11 cellular contexts compared by ENCODE assay signal in the genomic region with DNA sequence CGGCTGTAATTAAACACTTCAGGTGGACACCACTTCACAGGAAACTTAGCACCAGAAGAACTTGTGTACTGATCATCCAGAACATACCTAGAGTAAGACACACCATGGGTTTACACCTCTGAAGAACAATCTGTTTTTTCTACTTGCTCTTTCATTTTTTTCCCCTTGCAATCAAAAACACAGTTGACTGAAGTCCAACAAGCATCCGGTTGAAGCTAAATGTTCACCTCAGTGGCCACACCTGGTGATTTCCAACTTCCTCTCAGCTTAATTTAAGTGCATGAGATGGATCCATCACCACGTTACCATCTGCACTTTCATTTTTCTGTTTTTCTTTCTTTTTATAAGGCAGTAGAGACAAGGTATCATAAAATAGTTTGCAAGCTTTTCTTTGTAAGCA. TPM values are rescaled to one million over a fixed set of nuclear protein-coding genes. Genes with fewer than 3 reads are reported as not detected.
A peak's percentile ranks its signal among the peaks of the same experiment; 100 is the strongest.
DNase-seq lines count a peak whose midpoint lies in the region; ATAC-seq and TF ChIP-seq lines count a peak whose summit lies in the region.
"Had no signal": no experiment of that assay in that cellular context is flagged by ENCODE, and none has a peak within 500 bp of the region (broad histone marks: within the 10 kb centered on the region; RNA-seq: fewer than 3 reads in every experiment).

No MANE protein-coding gene starts in this region.

- H3K27ac Mint-ChIP-seq in activated naive CD4-positive, alpha-beta T cell treated with anti-CD3 and anti-CD28 coated beads for 36 hours = peak overlapping the region; percentile 93
- peak overlapping the region; percentile 89 to 94 for H3K27ac Mint-ChIP-seq in stimulated activated naive CD8-positive, alpha-beta T cell treated with anti-CD3 and anti-CD28 coated beads, Interleukin-15, amount 100 ng/mL, for 72 hours
- H3K27ac Mint-ChIP-seq in type B pancreatic cell = no peak overlapping the region

- H3K4me1 ChIP-seq in MM.1S (ENCODE audit: low read length) = peaks cover 26% of the 10 kb centered on the region
- H3K4me1 ChIP-seq: foreskin keratinocyte had no signal

- DNase-seq in activated naive CD4-positive, alpha-beta T cell treated with anti-CD3 and anti-CD28 coated beads for 36 hours = peak; percentile 71
- DNase-seq in activated naive CD4-positive, alpha-beta T cell treated with anti-CD3 and anti-CD28 coated beads, Interleukin-2, amount 50 U/mL, for 16 hours = no peak
- DNase-seq in MM.1S = peak; percentile 82
- peak in 1 of 2 donors; percentile 62 for DNase-seq in stimulated activated naive CD8-positive, alpha-beta T cell treated with anti-CD3 and anti-CD28 coated beads, Interleukin-15, amount 100 ng/mL, for 72 hours
- DNase-seq in dorsolateral prefrontal cortex = no peak
- no peak for DNase-seq in stimulated activated CD4-positive, alpha-beta T cell treated with anti-CD3 and anti-CD28 coated beads, Interleukin-1b, Interleukin-23, amount 100 ng/mL, for 48 hours
- no peak for DNase-seq in type B pancreatic cell (ENCODE audit: extremely low spot score, unreplicated experiment)
- DNase-seq: C1 segment of cervical spinal cord, foreskin keratinocyte had no signal

- H3K9me3 Mint-ChIP-seq in activated naive CD4-positive, alpha-beta T cell treated with anti-CD3 and anti-CD28 coated beads for 36 hours = no peaks in the 10 kb centered on the region
- H3K9me3 Mint-ChIP-seq in stimulated activated naive CD8-positive, alpha-beta T cell treated with anti-CD3 and anti-CD28 coated beads, Interleukin-15, amount 100 ng/mL, for 72 hours = no peaks in the 10 kb centered on the region
- peaks cover 4% of the 10 kb centered on the region for H3K9me3 Mint-ChIP-seq in type B pancreatic cell

- TF ChIP-seq CTCF in MM.1S (IDR thresholded peaks at IDR 0.05; ENCODE audit: low read length) (no peak), dorsolateral prefrontal cortex (IDR thresholded peaks at IDR 0.05 in 54 of 56, conservative IDR thresholded peaks at IDR 0.05 in 2 of 56; ENCODE audit: low read depth in 1 of 56, partially characterized antibody in 56 of 56) (no peak), type B pancreatic cell (conservative IDR thresholded peaks at IDR 0.05) (no peak)

- H3K36me3 ChIP-seq in MM.1S (replicated peaks; ENCODE audit: insufficient read depth, low read length) = peaks cover 37% of the 10 kb centered on the region

- no peak overlapping the region; the same call in 1 of the 2 replicates for H3K9ac ChIP-seq in MM.1S (ENCODE audit: low read length)

- peaks cover 8% of the 10 kb centered on the region for H3K36me3 Mint-ChIP-seq in activated naive CD4-positive, alpha-beta T cell treated with anti-CD3 and anti-CD28 coated beads for 36 hours (ENCODE audit: low read depth)
- H3K36me3 Mint-ChIP-seq in type B pancreatic cell = peaks cover 8% of the 10 kb centered on the region

- peaks cover 66% of the 10 kb centered on the region for H3K4me1 Mint-ChIP-seq in activated naive CD4-positive, alpha-beta T cell treated with anti-CD3 and anti-CD28 coated beads for 36 hours (ENCODE audit: low read depth)
- H3K4me1 Mint-ChIP-seq in stimulated activated naive CD8-positive, alpha-beta T cell treated with anti-CD3 and anti-CD28 coated beads, Interleukin-15, amount 100 ng/mL, for 72 hours = peaks cover 73% of the 10 kb centered on the region
- H3K4me1 Mint-ChIP-seq in type B pancreatic cell (ENCODE audit: unreplicated experiment) = peaks cover 3% of the 10 kb centered on the region

- peak; percentile 81 for ATAC-seq in HG02642 (IDR thresholded peaks at IDR 0.05; ENCODE audit: poor library complexity, unreplicated experiment)
- ATAC-seq in stimulated activated naive CD8-positive, alpha-beta T cell treated with anti-CD3 and anti-CD28 coated beads, Interleukin-15, amount 100 ng/mL, for 72 hours = peak; percentile 77

- no peak overlapping the region for H3K4me3 ChIP-seq in MM.1S (ENCODE audit: low read length)
- no peak overlapping the region for H3K4me3 ChIP-seq in dorsolateral prefrontal cortex

- intact Hi-C loops in activated naive CD4-positive, alpha-beta T cell treated with anti-CD3 and anti-CD28 coated beads for 36 hours (cut with micrococcal nuclease) = loop anchor here (1.0 to 10.0 kb wide), 6 partner anchors 11 to 654 kb away; a partner anchor contains a TSS
- intact Hi-C loops in dorsolateral prefrontal cortex (cut with DNase I) = no loop called here

- no peaks in the 10 kb centered on the region for H3K9me3 ChIP-seq in MM.1S (replicated peaks; ENCODE audit: insufficient read depth, low read length)

- CTCF ChIA-PET in activated naive CD4-positive, alpha-beta T cell treated with anti-CD3 and anti-CD28 coated beads for 36 hours (lab: Charles Lee) = interaction anchor here (0.9 to 7.7 kb wide), 15 partner anchors 10 to 205 kb away, joined by 3 to 162 read pairs (median 5); no protein-coding TSS in a partner anchor

- H3K27ac ChIP-seq in MM.1S (ENCODE audit: low read length) (peak overlapping the region; percentile 67), dorsolateral prefrontal cortex (no peak overlapping the region)
- H3K27ac ChIP-seq: foreskin keratinocyte had no signal

- H3K27me3 Mint-ChIP-seq in activated naive CD4-positive, alpha-beta T cell treated with anti-CD3 and anti-CD28 coated beads for 36 hours (ENCODE audit: low read depth) = no peaks in the 10 kb centered on the region
- no peaks in the 10 kb centered on the region for H3K27me3 Mint-ChIP-seq in stimulated activated naive CD8-positive, alpha-beta T cell treated with anti-CD3 and anti-CD28 coated beads, Interleukin-15, amount 100 ng/mL, for 72 hours
- H3K27me3 Mint-ChIP-seq in type B pancreatic cell = no peaks in the 10 kb centered on the region

- peak overlapping the region; percentile 48 for H3K4me3 Mint-ChIP-seq in activated naive CD4-positive, alpha-beta T cell treated with anti-CD3 and anti-CD28 coated beads for 36 hours
- H3K4me3 Mint-ChIP-seq in stimulated activated naive CD8-positive, alpha-beta T cell treated with anti-CD3 and anti-CD28 coated beads, Interleukin-15, amount 100 ng/mL, for 72 hours = peak overlapping the region; percentile 73 to 86
- H3K4me3 Mint-ChIP-seq in type B pancreatic cell = no peak overlapping the region

- H3K4me2 ChIP-seq in MM.1S (ENCODE audit: low read depth, low read length) = peak overlapping the region; percentile 36; the same call in 1 of the 2 replicates

- H3K79me2 ChIP-seq in MM.1S (ENCODE audit: low read length) = peaks cover 55% of the 10 kb centered on the region

- H3K27me3 ChIP-seq in MM.1S (replicated peaks; ENCODE audit: insufficient read depth, low read length) (no peaks in the 10 kb centered on the region), dorsolateral prefrontal cortex (no peaks in the 10 kb centered on the region)
- H3K27me3 ChIP-seq: foreskin keratinocyte had no signal

- H2AFZ ChIP-seq in MM.1S (ENCODE audit: low read length) = no peak overlapping the region

- peaks cover 34% of the 10 kb centered on the region for H3F3A ChIP-seq in MM.1S (ENCODE audit: insufficient read depth, low read length)

- H3K9me2 ChIP-seq in MM.1S (replicated peaks; ENCODE audit: insufficient read depth, low read length) = no peaks in the 10 kb centered on the region

- H4K20me1 ChIP-seq in MM.1S (ENCODE audit: insufficient read depth, low read length) = peaks cover 4% of the 10 kb centered on the region

RNA-seq across cellular contexts. Expression of a gene that starts 4.9 kb away (rescaled TPM):
- total RNA-seq in activated naive CD4-positive, alpha-beta T cell treated with anti-CD3 and anti-CD28 coated beads for 36 hours = 10 to 100 TPM; 24.4 to 28.6 TPM
- 1 to 10 TPM in 103 of 120 experiments, under 1 TPM in 16, not detected in 1; 0.41 to 6.2 (median 2.2) TPM for total RNA-seq in dorsolateral prefrontal cortex
- 1.3 and 2.2 TPM in 2 replicates for total RNA-seq in type B pancreatic cell (ENCODE audit: low replicate concordance)
- total RNA-seq: foreskin keratinocyte, osteocyte had no signal

Comparison
In these comparisons a context has a peak if more than half of its experiments do, and no peak if none do; other contexts are left out.
1. DNase-seq: peak in activated naive CD4-positive, alpha-beta T cell treated with anti-CD3 and anti-CD28 coated beads for 36 hours (single experiment) and MM.1S (single experiment); none in activated naive CD4-positive, alpha-beta T cell treated with anti-CD3 and anti-CD28 coated beads, Interleukin-2, amount 50 U/mL, for 16 hours (single experiment), dorsolateral prefrontal cortex (0 of 10), stimulated activated CD4-positive, alpha-beta T cell treated with anti-CD3 and anti-CD28 coated beads, Interleukin-1b, Interleukin-23, amount 100 ng/mL, for 48 hours (single experiment) and type B pancreatic cell (single experiment).